8 cellular contexts compared by ENCODE assay signal in genomic region chr5:172798422-172799215, GRCh38. TPM values are rescaled to one million over a fixed set of nuclear protein-coding genes. Genes with fewer than 3 reads are reported as not detected.
DNase-seq lines count a peak whose midpoint lies in the region; ATAC-seq and TF ChIP-seq lines count a peak whose summit lies in the region.

No MANE protein-coding gene starts in this region.

- H3K9me3 ChIP-seq in CD8-positive, alpha-beta memory T cell (ENCODE audit: low read length): no peaks in the 10 kb centered on the region
- no peaks in the 10 kb centered on the region for H3K9me3 ChIP-seq in psoas muscle

- H3K36me3 Mint-ChIP-seq in CD8-positive, alpha-beta memory T cell: no peaks in the 10 kb centered on the region

- POLR2A ChIA-PET in CD8-positive, alpha-beta memory T cell (lab: Charles Lee): interaction anchor here (1.0 kb wide), 1 partner anchor 8 kb away, joined by 14 read pairs; no protein-coding TSS in a partner anchor

- intact Hi-C loops in psoas muscle (cut with DNase I): loop anchor here in 1 of 2 donors (10.0 kb wide), 1 partner anchor 66 kb away; no protein-coding TSS in a partner anchor

- WGBS in psoas muscle, 3 donors: 78 to 86% (median 80%) methylated on average over 14 of the region's 14 CpGs

- H3K4me3 Mint-ChIP-seq in CD8-positive, alpha-beta memory T cell: no peak overlapping the region

- no peaks in the 10 kb centered on the region for H3K9me3 Mint-ChIP-seq in CD8-positive, alpha-beta memory T cell

- peaks cover 3 to 11% (median 11%) of the 10 kb centered on the region in 3 donors for H3K4me1 Mint-ChIP-seq in CD8-positive, alpha-beta memory T cell

- TF ChIP-seq CTCF in epithelial cell of esophagus (IDR thresholded peaks at IDR 0.05; ENCODE audit: insufficient read depth, low read depth, low read length, missing control alignments) (no peak), psoas muscle (IDR thresholded peaks at IDR 0.05) (no peak)

- no peaks in the 10 kb centered on the region for H3K27me3 Mint-ChIP-seq in CD8-positive, alpha-beta memory T cell

- no peak for DNase-seq in CD8-positive, alpha-beta memory T cell
- DNase-seq in OCI-M1 (lab: John Stamatoyannopoulos, UW): peak; percentile 76
- DNase-seq in epithelial cell of esophagus (ENCODE audit: low read depth): peak; percentile 88
- DNase-seq in psoas muscle: peak in 1 of 2 donors; percentile 38

- H3K4me1 ChIP-seq in CD8-positive, alpha-beta memory T cell (ENCODE audit: insufficient read depth, low read length): no peaks in the 10 kb centered on the region
- peaks cover 27% of the 10 kb centered on the region for H3K4me1 ChIP-seq in psoas muscle

- no peak for ATAC-seq in psoas muscle
- no peak for ATAC-seq in HG02571 (IDR thresholded peaks at IDR 0.05; ENCODE audit: unreplicated experiment)
- ATAC-seq in HG02970 (IDR thresholded peaks at IDR 0.05; ENCODE audit: low FRiP score, unreplicated experiment): no peak
- ATAC-seq in GM18505 (IDR thresholded peaks at IDR 0.05; ENCODE audit: unreplicated experiment): no peak
- ATAC-seq in GM18511 (IDR thresholded peaks at IDR 0.05; ENCODE audit: unreplicated experiment): no peak

- no peak for TF ChIP-seq POLR2A in GM18505 (IDR thresholded peaks at IDR 0.05; ENCODE audit: borderline replicate concordance, extremely low read depth, insufficient read depth, insufficient read length)

- CTCF ChIA-PET in CD8-positive, alpha-beta memory T cell (lab: Charles Lee): interaction anchor here (1.4 to 1.9 kb wide), 2 partner anchors 17 to 85 kb away, joined by 3 to 4 read pairs; no protein-coding TSS in a partner anchor

- H3K27ac Mint-ChIP-seq in CD8-positive, alpha-beta memory T cell: peak overlapping the region in 6 of 8 donors; percentile 24 to 71 (median 58)

- no peaks in the 10 kb centered on the region for H3K36me3 ChIP-seq in CD8-positive, alpha-beta memory T cell (ENCODE audit: insufficient read depth, low read length)
- H3K36me3 ChIP-seq in psoas muscle (ENCODE audit: insufficient read depth in 1 of 2, low read depth in 1 of 2): no peaks in the 10 kb centered on the region

- no peak overlapping the region for H3K4me3 ChIP-seq in CD8-positive, alpha-beta memory T cell (ENCODE audit: low read length)
- no peak overlapping the region for H3K4me3 ChIP-seq in epithelial cell of esophagus (ENCODE audit: low read length)
- H3K4me3 ChIP-seq in psoas muscle: no peak overlapping the region

- no peak overlapping the region for H3K27ac ChIP-seq in CD8-positive, alpha-beta memory T cell (ENCODE audit: low read depth, low read length)
- peak overlapping the region; percentile 7 for H3K27ac ChIP-seq in psoas muscle

- no peaks in the 10 kb centered on the region for H3K27me3 ChIP-seq in CD8-positive, alpha-beta memory T cell (ENCODE audit: insufficient read depth, low read length, poor library complexity, severe bottlenecking)
- no peaks in the 10 kb centered on the region for H3K27me3 ChIP-seq in psoas muscle (ENCODE audit: insufficient read depth in 3 of 3, low read length in 2 of 3)

RNA-seq across cellular contexts. Expression of gene DUSP1, which starts 27.6 kb away (rescaled TPM):
- total RNA-seq in CD8-positive, alpha-beta memory T cell: 10 to 100 TPM in 1 of 2 experiments, 1 to 10 TPM in 1; 9.4 to 10.9 TPM
- 1,007 TPM for polyA plus RNA-seq in CD8-positive, alpha-beta memory T cell
- total RNA-seq in psoas muscle: 100 to 1,000 TPM in 3 of 4 donors, 10 to 100 TPM in 1; 89.0 to 287 (median 164) TPM
- 100 to 1,000 TPM in 2 of 3 donors, 10 to 100 TPM in 1; 81.8 to 258 (median 141) TPM for polyA plus RNA-seq in psoas muscle

RNA-seq across cellular contexts. Expression of gene ERGIC1, which starts 35.4 kb away (rescaled TPM):
- total RNA-seq in CD8-positive, alpha-beta memory T cell: 10 to 100 TPM; 39.7 to 39.9 TPM
- polyA plus RNA-seq in CD8-positive, alpha-beta memory T cell: 25.9 TPM
- 10 to 100 TPM; 49.9 to 86.5 (median 53.7) TPM for total RNA-seq in psoas muscle
- polyA plus RNA-seq in psoas muscle: 100 to 1,000 TPM in 1 of 3 donors, 10 to 100 TPM in 2; 50.5 to 116 (median 60.1) TPM

Comparison
In these comparisons a context has a peak if more than half of its experiments do, and no peak if none do; other contexts are left out.
1. DNase-seq: peak in OCI-M1 (single experiment) and epithelial cell of esophagus (single experiment); none in CD8-positive, alpha-beta memory T cell (0 of 5).
2. RNA of gene DUSP1, which starts 27.6 kb away (total RNA-seq): 89.0 to 287 TPM in psoas muscle; 9.4 to 10.9 TPM in CD8-positive, alpha-beta memory T cell; every median in the first group is over 4 times any median in the second.